Comparison of ENCODE assay signal across 14 cellular contexts in genomic region chr12:52415870-52416750, GRCh38. TPM values are rescaled to one million over a fixed set of nuclear protein-coding genes. Genes with fewer than 3 reads are reported as not detected.
DNase-seq lines count a peak whose midpoint lies in the region; ATAC-seq, FAIRE-seq and TF ChIP-seq lines count a peak whose summit lies in the region.
"Had no signal": no experiment of that assay in that cellular context is flagged by ENCODE, and none has a peak within 500 bp of the region (broad histone marks: within the 10 kb centered on the region; RNA-seq: fewer than 3 reads in every experiment).

No MANE protein-coding gene starts in this region.

- peaks cover 8 to 9% of the 10 kb centered on the region in 2 experiments for H3K4me1 Mint-ChIP-seq in H9
- H3K4me1 Mint-ChIP-seq in astrocyte (ENCODE audit: low read depth, unreplicated experiment): peaks cover 31% of the 10 kb centered on the region
- H3K4me1 Mint-ChIP-seq in T-helper 17 cell: peaks cover 2% of the 10 kb centered on the region

- DNase-seq in H9: no peak
- peak; percentile 55 for DNase-seq in astrocyte (ENCODE audit: low read depth)
- peak; percentile 86 for DNase-seq in right atrium auricular region (ENCODE audit: low spot score)
- DNase-seq in spleen: no peak
- no peak for DNase-seq in NCI-H2081 treated with DMSO at 0.1 percent for 48 hours (lab: John Stamatoyannopoulos, UW)
- DNase-seq in T1000 (lab: John Stamatoyannopoulos, UW): no peak
- DNase-seq in T-helper 17 cell: no peak
- DNase-seq in DMS79 (lab: John Stamatoyannopoulos, UW): no peak
- DNase-seq: DND-41, kidney glomerular epithelial cell, NCI-H1436 had no signal

- WGBS in H9 (ENCODE audit: extremely low coverage, insufficient read length, low lambda C conversion rate): no CpG with 5 or more reads among the region's 10 CpGs
- WGBS in spleen, 5 donors: 66 to 76% (median 74%) methylated on average over 9 to 10 of the region's 10 CpGs

- H3K9ac ChIP-seq in H9 (ENCODE audit: extremely low read depth, insufficient read length, low read length) (no peak overlapping the region), astrocyte (ENCODE audit: low read length) (no peak overlapping the region)

- no peak overlapping the region for H3K4ac ChIP-seq in H9 (ENCODE audit: low read depth, low read length)

- H3K4me2 ChIP-seq in H9 (ENCODE audit: insufficient read depth, insufficient read length, low read length) (no peak overlapping the region), astrocyte (ENCODE audit: low read length) (no peak overlapping the region)

- no peak overlapping the region for H4K91ac ChIP-seq in H9 (ENCODE audit: insufficient read length, low read depth, low read length)

- H3K9me3 ChIP-seq in H9 (ENCODE audit: control insufficient read depth, low read depth, low read length) (no peaks in the 10 kb centered on the region), astrocyte (ENCODE audit: insufficient read depth, low read depth, low read length) (no peaks in the 10 kb centered on the region), right atrium auricular region (no peaks in the 10 kb centered on the region), spleen (no peaks in the 10 kb centered on the region), T-helper 17 cell (ENCODE audit: control insufficient read depth, low read length, poor library complexity, severe bottlenecking) (no peaks in the 10 kb centered on the region)
- H3K9me3 ChIP-seq: SJSA1 had no signal

- peaks cover 3% of the 10 kb centered on the region for H3K23me2 ChIP-seq in H9 (ENCODE audit: insufficient read length, low read depth, low read length, poor library complexity, severe bottlenecking)

- intact Hi-C loops in spleen (cut with DNase I; ENCODE audit: low total_unique reads): no loop called here

- H3K27ac ChIP-seq in H9 (ENCODE audit: insufficient read length, low read depth, low read length) (no peak overlapping the region), astrocyte (ENCODE audit: low read depth, low read length) (no peak overlapping the region), right atrium auricular region (peak overlapping the region in 1 of 2 donors; percentile 80), spleen (peak overlapping the region in 7 of 8 donors; percentile 51 to 71 (median 54))
- H3K27ac ChIP-seq: SJSA1 had no signal

- TF ChIP-seq CTCF in H9 (conservative IDR thresholded peaks at IDR 0.05): no peak
- TF ChIP-seq CTCF in astrocyte (IDR thresholded peaks at IDR 0.05; ENCODE audit: insufficient read depth, low read depth, low read length): no peak
- TF ChIP-seq CTCF in right atrium auricular region (IDR thresholded peaks at IDR 0.05): no peak
- no peak for TF ChIP-seq CTCF in spleen (IDR thresholded peaks at IDR 0.05 in 8 of 11, conservative IDR thresholded peaks at IDR 0.05 in 3 of 11)

- no peak overlapping the region for H3K4me3 Mint-ChIP-seq in H9
- H3K4me3 Mint-ChIP-seq in astrocyte (ENCODE audit: unreplicated experiment): no peak overlapping the region
- no peak overlapping the region for H3K4me3 Mint-ChIP-seq in T-helper 17 cell

- H3K79me1 ChIP-seq in H9 (ENCODE audit: insufficient read depth, low read depth, low read length, poor library complexity, severe bottlenecking): no peaks in the 10 kb centered on the region

- H2BK12ac ChIP-seq in H9 (ENCODE audit: insufficient read length, low read depth, low read length): no peak overlapping the region

- H4K8ac ChIP-seq in H9 (replicated peaks; ENCODE audit: insufficient read length, low read depth, low read length): peak overlapping the region; percentile 56

- H3K79me2 ChIP-seq in H9 (ENCODE audit: insufficient read depth, low read length) (no peaks in the 10 kb centered on the region), astrocyte (ENCODE audit: insufficient read depth, low read length) (no peaks in the 10 kb centered on the region)

- peak overlapping the region; percentile 25; the same call in 1 of the 2 replicates for H3K14ac ChIP-seq in H9 (ENCODE audit: insufficient read depth, low read length)

- no peak overlapping the region for H3K4me3 ChIP-seq in astrocyte (ENCODE audit: insufficient read depth, low read depth, low read length)
- no peak overlapping the region for H3K4me3 ChIP-seq in right atrium auricular region
- no peak overlapping the region for H3K4me3 ChIP-seq in spleen
- H3K4me3 ChIP-seq: SJSA1 had no signal

- H3K27me3 ChIP-seq in H9 (ENCODE audit: insufficient read depth, low read length) (no peaks in the 10 kb centered on the region), astrocyte (ENCODE audit: insufficient read depth, low read length) (no peaks in the 10 kb centered on the region), right atrium auricular region (no peaks in the 10 kb centered on the region), spleen (replicated peaks in 1 of 7) (peaks cover 0 to 16% (median 0%) of the 10 kb centered on the region in 7 donors)

- no peak overlapping the region for H3K18ac ChIP-seq in H9 (ENCODE audit: insufficient read length, low read depth, low read length)

- H3K27me3 Mint-ChIP-seq in H9 (ENCODE audit: low read depth) (peaks cover 10% of the 10 kb centered on the region), astrocyte (ENCODE audit: low read depth, unreplicated experiment) (peaks cover 17% of the 10 kb centered on the region), T-helper 17 cell (peaks cover 38% of the 10 kb centered on the region)

- no peak overlapping the region for H4K5ac ChIP-seq in H9 (ENCODE audit: insufficient read length, low read depth, low read length)

- H3K4me1 ChIP-seq in H9 (ENCODE audit: insufficient read depth, low read length): no peaks in the 10 kb centered on the region
- peaks cover 9% of the 10 kb centered on the region for H3K4me1 ChIP-seq in astrocyte (ENCODE audit: insufficient read depth, low read length)
- peaks cover 0 to 8% of the 10 kb centered on the region in 2 donors for H3K4me1 ChIP-seq in right atrium auricular region
- H3K4me1 ChIP-seq in spleen: peaks cover 0 to 11% (median 3%) of the 10 kb centered on the region in 6 donors
- H3K4me1 ChIP-seq: SJSA1 had no signal

- H3T11ph ChIP-seq in H9 (ENCODE audit: low read length): no peak overlapping the region

- TF ChIP-seq POLR2A in spleen (IDR thresholded peaks at IDR 0.05): no peak

- no peak overlapping the region for H2AK5ac ChIP-seq in H9 (ENCODE audit: insufficient read length, low read length)

- no peak overlapping the region for H2BK5ac ChIP-seq in H9 (ENCODE audit: insufficient read length, low read length)

- no peak for ATAC-seq in T-helper 17 cell

- no peak for FAIRE-seq in astrocyte (lab: Jason Lieb, UNC)
- FAIRE-seq: colon had no signal

- no peaks in the 10 kb centered on the region for H4K20me1 ChIP-seq in H9 (ENCODE audit: control insufficient read depth, insufficient read depth, insufficient read length)
- H4K20me1 ChIP-seq in astrocyte (ENCODE audit: insufficient read depth, low read length): no peaks in the 10 kb centered on the region

- H2BK15ac ChIP-seq in H9 (ENCODE audit: low read depth, low read length): no peak overlapping the region

- peaks cover under 1 to 2% of the 10 kb centered on the region in 2 experiments; a peak in 2 of 5 replicates for H3K9me3 Mint-ChIP-seq in H9
- H3K9me3 Mint-ChIP-seq in astrocyte (ENCODE audit: unreplicated experiment): peaks cover 3% of the 10 kb centered on the region

- peaks cover 0 to under 1% (median 0%) of the 10 kb centered on the region in 3 experiments; a peak in 2 of 7 replicates for H3K36me3 Mint-ChIP-seq in H9 (ENCODE audit: insufficient read depth in 1 of 3, low read depth in 3 of 3)
- no peaks in the 10 kb centered on the region for H3K36me3 Mint-ChIP-seq in astrocyte (ENCODE audit: low read depth, unreplicated experiment)
- H3K36me3 Mint-ChIP-seq in T-helper 17 cell (ENCODE audit: low read depth): peaks cover 2% of the 10 kb centered on the region

- H3K56ac ChIP-seq in H9 (ENCODE audit: insufficient read length, low read depth, low read length): no peak overlapping the region

- H3K36me3 ChIP-seq in astrocyte (ENCODE audit: insufficient read depth, low read length): no peaks in the 10 kb centered on the region
- no peaks in the 10 kb centered on the region for H3K36me3 ChIP-seq in right atrium auricular region
- no peaks in the 10 kb centered on the region for H3K36me3 ChIP-seq in spleen
- H3K36me3 ChIP-seq: SJSA1 had no signal

- H2BK20ac ChIP-seq in H9 (ENCODE audit: low read depth, low read length, poor library complexity, severe bottlenecking): no peak overlapping the region

- H3K27ac Mint-ChIP-seq in H9 (no peak overlapping the region), astrocyte (ENCODE audit: unreplicated experiment) (no peak overlapping the region), T-helper 17 cell (no peak overlapping the region)

- H2BK120ac ChIP-seq in H9 (ENCODE audit: low read depth, low read length, poor library complexity, severe bottlenecking): no peak overlapping the region

- H3K23ac ChIP-seq in H9 (ENCODE audit: insufficient read length, low read depth, low read length): peak overlapping the region; percentile 36

- H2AFZ ChIP-seq in H9 (ENCODE audit: low read length): no peak overlapping the region
- H2AFZ ChIP-seq in astrocyte (ENCODE audit: low read depth, low read length): no peak overlapping the region

RNA-seq across cellular contexts. Expression of gene KRT82, which starts 10.0 kb away (rescaled TPM):
- not detected in 2 replicates for total RNA-seq in H9 (2021)
- not detected in 2 replicates for total RNA-seq in astrocyte
- not detected for total RNA-seq in right atrium auricular region
- total RNA-seq in spleen: not detected
- under 1 TPM in 1 of 3 donors, not detected in 2; 0.04 TPM for polyA plus RNA-seq in spleen
- not detected for total RNA-seq in T-helper 17 cell
- total RNA-seq: SJSA1, urinary bladder had no signal

RNA-seq across cellular contexts. Expression of gene KRT75, which starts 18.1 kb away (rescaled TPM):
- not detected in 2 replicates for total RNA-seq in H9 (2021)
- total RNA-seq in astrocyte: not detected in 2 replicates
- total RNA-seq in right atrium auricular region: not detected
- total RNA-seq in spleen: not detected
- polyA plus RNA-seq in spleen: not detected
- not detected for total RNA-seq in T-helper 17 cell
- total RNA-seq: SJSA1, urinary bladder had no signal
- polyA plus RNA-seq: urinary bladder had no signal

RNA-seq across cellular contexts. Expression of gene KRT84, which starts 30.7 kb away (rescaled TPM):
- not detected in 2 replicates for total RNA-seq in H9 (2021)
- total RNA-seq in astrocyte: not detected in 2 replicates
- total RNA-seq in right atrium auricular region: under 1 TPM in 1 of 2 donors, not detected in 1; 0.28 TPM
- total RNA-seq in spleen: under 1 TPM in 1 of 7 donors, not detected in 6; 0.52 TPM
- polyA plus RNA-seq in spleen: not detected
- total RNA-seq in T-helper 17 cell: not detected
- total RNA-seq: SJSA1, urinary bladder had no signal
- polyA plus RNA-seq: urinary bladder had no signal

RNA-seq across cellular contexts. Expression of gene KRT6B, which starts 35.8 kb away (rescaled TPM):
- not detected in 2 replicates for total RNA-seq in H9 (2021)
- not detected in 2 replicates for total RNA-seq in astrocyte
- total RNA-seq in right atrium auricular region: not detected
- total RNA-seq in spleen: not detected
- under 1 TPM; 0.03 to 0.10 (median 0.04) TPM for polyA plus RNA-seq in spleen
- not detected for total RNA-seq in T-helper 17 cell
- total RNA-seq: SJSA1, urinary bladder had no signal
- polyA plus RNA-seq: urinary bladder had no signal

RNA-seq across cellular contexts. Expression of gene KRT85, which starts 48.8 kb away (rescaled TPM):
- total RNA-seq in H9 (2021) (not detected in 2 replicates), astrocyte (not detected in 2 replicates), right atrium auricular region (not detected), spleen (under 1 TPM in 1 of 7 donors, not detected in 6; 0.52 TPM), T-helper 17 cell (not detected)
- polyA plus RNA-seq in spleen: not detected
- total RNA-seq: SJSA1, urinary bladder had no signal
- polyA plus RNA-seq: urinary bladder had no signal

Comparison
In these comparisons a context has a peak if more than half of its experiments do, and no peak if none do; other contexts are left out.
1. DNase-seq: peak in astrocyte (single experiment) and right atrium auricular region (single experiment); none in H9 (single experiment), spleen (single experiment), NCI-H2081 treated with DMSO at 0.1 percent for 48 hours (single experiment), T1000 (single experiment), T-helper 17 cell (0 of 3) and DMS79 (single experiment).
2. H3K27ac ChIP-seq: peak in spleen (7 of 8); none in H9 (single experiment) and astrocyte (single experiment).